In the genomic region with DNA sequence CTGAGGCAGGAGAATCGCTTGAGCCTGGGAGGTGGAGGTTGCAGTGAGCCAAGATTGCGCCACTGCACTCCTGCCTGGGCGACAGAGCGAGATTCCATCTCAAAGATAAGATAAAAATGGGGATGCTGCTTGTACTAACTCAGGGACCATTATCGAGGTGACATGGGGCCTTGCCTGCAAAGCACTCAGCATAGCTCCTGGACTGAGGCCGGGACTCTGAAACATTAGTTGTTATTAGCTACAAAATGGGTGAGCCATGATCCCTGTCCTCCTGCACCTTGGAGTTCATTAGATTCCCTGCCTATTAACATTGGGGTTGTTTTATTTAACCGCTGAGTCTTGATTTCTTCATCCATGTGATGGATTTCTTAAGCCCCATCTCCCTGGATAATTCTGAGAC, we compare ENCODE assay signal across 42 cellular contexts. TPM values are rescaled to one million over a fixed set of nuclear protein-coding genes. Genes with fewer than 3 reads are reported as not detected.
DNase-seq lines count a peak whose midpoint lies in the region; ATAC-seq, FAIRE-seq and TF ChIP-seq lines count a peak whose summit lies in the region.
"Had no signal": no experiment of that assay in that cellular context is flagged by ENCODE, and none has a peak within 500 bp of the region (broad histone marks: within the 10 kb centered on the region; RNA-seq: fewer than 3 reads in every experiment).

No MANE protein-coding gene starts in this region.

- no peak overlapping the region for H3K4me3 Mint-ChIP-seq in neural crest cell
- H3K4me3 Mint-ChIP-seq: B cell; CD14-positive monocyte; CD4-positive, alpha-beta memory T cell; CD4-positive, alpha-beta T cell; CD8-positive, alpha-beta T cell had no signal

- WGBS in K562 (ENCODE audit: insufficient coverage, low coverage, missing lambda C conversion rate), result 51% methylated on average over 7 of the region's 7 CpGs

- H3K27ac Mint-ChIP-seq in neural crest cell (ENCODE audit: unreplicated experiment), result peak overlapping the region; percentile 52
- H3K27ac Mint-ChIP-seq: B cell; CD4-positive, alpha-beta memory T cell; CD4-positive, alpha-beta T cell; CD4-positive, CD25-positive, alpha-beta regulatory T cell; CD8-positive, alpha-beta T cell had no signal

- H3K4me3 ChIP-seq in H7 (ENCODE audit: insufficient read depth, low read depth, low read length) (no peak overlapping the region), K562 (no peak overlapping the region), osteoblast (ENCODE audit: insufficient read depth, low read length) (no peak overlapping the region), Karpas-422 (ENCODE audit: low read length) (no peak overlapping the region)
- H3K4me3 ChIP-seq: A549; BLaER1; BLaER1 treated with 17β-estradiol and CSF1 and Interleukin-3, amounts not matched to agents 10 nM and 100 nM had no signal

- FAIRE-seq in K562 (lab: Jason Lieb, UNC), result no peak
- FAIRE-seq: A204.1, A549, D721Med had no signal

- no peak for TF ChIP-seq RAD21 in K562 (CRISPR knock-in tag; conservative IDR thresholded peaks at IDR 0.05 in 1 of 2, IDR thresholded peaks at IDR 0.05 in 1 of 2)

- TF ChIP-seq EP300 in K562 (IDR thresholded peaks at IDR 0.05; ENCODE audit: low read length), result no peak

- peaks cover 9% of the 10 kb centered on the region for H3K4me1 Mint-ChIP-seq in neural crest cell

- H3K27ac ChIP-seq in K562 (ENCODE audit: extremely low read depth, low read depth, low read length) (no peak overlapping the region), osteoblast (ENCODE audit: low read depth, low read length) (no peak overlapping the region), Karpas-422 (ENCODE audit: low read length) (no peak overlapping the region)
- H3K27ac ChIP-seq: 22Rv1; A549; BLaER1; BLaER1 treated with 17β-estradiol and CSF1 and Interleukin-3, amounts not matched to agents 10 nM and 100 nM; C4-2B had no signal

- H3K27me3 Mint-ChIP-seq in neural crest cell (ENCODE audit: low read depth), result no peaks in the 10 kb centered on the region
- H3K27me3 Mint-ChIP-seq: B cell; CD4-positive, alpha-beta memory T cell; CD4-positive, alpha-beta T cell; CD4-positive, CD25-positive, alpha-beta regulatory T cell; CD8-positive, alpha-beta memory T cell had no signal

- H3K9ac ChIP-seq in K562 (ENCODE audit: insufficient read depth in 1 of 2, low read depth in 2 of 2, low read length in 2 of 2) (no peak overlapping the region), Karpas-422 (ENCODE audit: low read length) (no peak overlapping the region)
- H3K9ac ChIP-seq: BLaER1; BLaER1 treated with 17β-estradiol and CSF1 and Interleukin-3, amounts not matched to agents 10 nM and 100 nM had no signal

- H4K20me1 ChIP-seq in K562 (replicated peaks; ENCODE audit: control insufficient read depth, insufficient read depth, low read length) (no peaks in the 10 kb centered on the region; the same call in 1 of the 2 replicates), osteoblast (ENCODE audit: insufficient read depth, low read length) (no peaks in the 10 kb centered on the region), Karpas-422 (ENCODE audit: insufficient read depth, low read depth, low read length) (no peaks in the 10 kb centered on the region)
- H4K20me1 ChIP-seq: BLaER1 had no signal

- H2AFZ ChIP-seq in K562 (ENCODE audit: low read depth, low read length) (no peak overlapping the region), osteoblast (ENCODE audit: low read length) (no peak overlapping the region), Karpas-422 (ENCODE audit: low read length) (no peak overlapping the region)

- TF ChIP-seq CTCF in K562 (IDR thresholded peaks at IDR 0.05 in 2 of 3, conservative IDR thresholded peaks at IDR 0.05 in 1 of 3; ENCODE audit: insufficient read depth in 2 of 3, low read depth in 1 of 3, low read length in 3 of 3) (no peak), neural crest cell (conservative IDR thresholded peaks at IDR 0.05) (no peak), osteoblast (IDR thresholded peaks at IDR 0.05; ENCODE audit: extremely low read depth, low read depth, low read length) (no peak)

- no peaks in the 10 kb centered on the region for H3K9me2 ChIP-seq in Karpas-422 (replicated peaks; ENCODE audit: insufficient read depth, low read length)

- H3K4me1 ChIP-seq in K562 (replicated peaks in 1 of 2; ENCODE audit: control insufficient read depth in 2 of 2, insufficient read depth in 2 of 2, low read length in 2 of 2) (peaks cover 6 to 36% of the 10 kb centered on the region in 2 experiments; a peak in 4 of 5 replicates), osteoblast (ENCODE audit: insufficient read depth, low read length) (no peaks in the 10 kb centered on the region), Karpas-422 (ENCODE audit: low read length) (peaks cover 14% of the 10 kb centered on the region)
- H3K4me1 ChIP-seq: BE2C had no signal

- DNase-seq in H7 (peak; percentile 28), K562 (ENCODE audit: extremely low read depth in 1 of 4, low spot score in 3 of 4) (no peak), neural crest cell (ENCODE audit: low read depth, low spot score) (no peak), osteoblast (ENCODE audit: insufficient read length, low spot score, missing footprints) (peak; percentile 63), Right ventricle myocardium superior (no peak), anterior cingulate cortex (lab: John Stamatoyannopoulos, UW) (no peak), Karpas-422 (no peak)
- no peak for DNase-seq in activated naive CD4-positive, alpha-beta T cell treated with anti-CD3 and anti-CD28 coated beads, Interleukin-2, amount 50 U/mL, for 16 hours
- DNase-seq: 8988T; ACHN; AML-193; BE2C; C1 segment of cervical spinal cord; Caco-2; Calu3; CD4-positive, alpha-beta memory T cell; CD4-positive, alpha-beta T cell; CD4-positive, CD25-positive, alpha-beta regulatory T cell; CD8-positive, alpha-beta memory T cell; CD8-positive, alpha-beta T cell; COR-L47; DMS 273 treated with DMSO at 0.1 percent for 48 hours; DMS153; DMS53; DMS79; DMS79 treated with DMSO at 0.1 percent for 48 hours; DND-41; EL had no signal

- intact Hi-C loops in K562 (cut with micrococcal nuclease) (no loop called here), Right ventricle myocardium superior (cut with DNase I) (no loop called here)

- CTCF ChIA-PET in K562 (lab: Yijun Ruan, JAX; ENCODE audit: low intra/inter-chr PET ratio), result no interaction called here

- no peaks in the 10 kb centered on the region for H3K9me3 ChIP-seq in K562 (replicated peaks; ENCODE audit: control insufficient read depth, insufficient read depth, low read depth, low read length)
- H3K9me3 ChIP-seq in osteoblast (ENCODE audit: low read depth, low read length), result no peaks in the 10 kb centered on the region
- no peaks in the 10 kb centered on the region for H3K9me3 ChIP-seq in Karpas-422 (ENCODE audit: low read length)
- H3K9me3 ChIP-seq: A549; BE2C; BLaER1; BLaER1 treated with 17β-estradiol and CSF1 and Interleukin-3, amounts not matched to agents 10 nM and 100 nM; Caco-2 had no signal

- ATAC-seq in K562, result no peak
- ATAC-seq in Right ventricle myocardium superior (ENCODE audit: poor library complexity), result no peak
- ATAC-seq: A549; CD8-positive, alpha-beta T cell had no signal

- H3K9me1 ChIP-seq in K562 (ENCODE audit: control insufficient read depth, insufficient read depth, low read length), result no peaks in the 10 kb centered on the region

- no peaks in the 10 kb centered on the region for H3K79me2 ChIP-seq in K562 (ENCODE audit: control insufficient read depth, insufficient read depth, low read length)
- peaks cover 19% of the 10 kb centered on the region for H3K79me2 ChIP-seq in osteoblast (ENCODE audit: insufficient read depth, low read length)
- H3K79me2 ChIP-seq in Karpas-422 (ENCODE audit: low read length), result no peaks in the 10 kb centered on the region

- no peak for TF ChIP-seq POLR2A in K562 (conservative IDR thresholded peaks at IDR 0.05)

- POLR2A ChIA-PET in K562 (lab: Yijun Ruan, JAX), result interaction anchor here (0.6 to 1.4 kb wide), 4 partner anchors 13 to 961 kb away, joined by 3 to 4 read pairs (median 4); a partner anchor contains a TSS

- H3K4me2 ChIP-seq in K562 (ENCODE audit: insufficient read depth, low read length), result no peak overlapping the region
- no peak overlapping the region for H3K4me2 ChIP-seq in osteoblast (ENCODE audit: insufficient read depth, low read length)
- H3K4me2 ChIP-seq in Karpas-422 (ENCODE audit: low read depth, low read length, poor library complexity, severe bottlenecking), result no peak overlapping the region
- H3K4me2 ChIP-seq: A549; BLaER1; BLaER1 treated with 17β-estradiol and CSF1 and Interleukin-3, amounts not matched to agents 10 nM and 100 nM had no signal

- H3K36me3 ChIP-seq in H7 (replicated peaks; ENCODE audit: control insufficient read depth, insufficient read depth, low read length) (no peaks in the 10 kb centered on the region; the same call in 1 of the 2 replicates), K562 (ENCODE audit: control insufficient read depth, insufficient read depth, low read length) (peaks cover 7% of the 10 kb centered on the region; the same call in 1 of the 3 replicates), osteoblast (ENCODE audit: insufficient read depth, low read length) (peaks cover 49% of the 10 kb centered on the region), Karpas-422 (ENCODE audit: insufficient read depth, low read length) (no peaks in the 10 kb centered on the region)
- H3K36me3 ChIP-seq: BE2C had no signal

- H3K27me3 ChIP-seq in H7 (ENCODE audit: control insufficient read depth, insufficient read depth, low read length), result peaks cover 5% of the 10 kb centered on the region
- H3K27me3 ChIP-seq in K562 (ENCODE audit: control insufficient read depth in 2 of 2, insufficient read depth in 2 of 2, low read length in 2 of 2), result no peaks in the 10 kb centered on the region
- H3K27me3 ChIP-seq in osteoblast (ENCODE audit: insufficient read depth, low read length), result no peaks in the 10 kb centered on the region
- H3K27me3 ChIP-seq in Karpas-422 (ENCODE audit: low read length), result no peaks in the 10 kb centered on the region
- H3K27me3 ChIP-seq: BE2C had no signal

- no TSS peak for BruUV-seq in K562 (replicated peaks; lab: Mats Ljungman, UMichigan)

- H3K9me3 Mint-ChIP-seq in neural crest cell, result no peaks in the 10 kb centered on the region
- H3K9me3 Mint-ChIP-seq: CD14-positive monocyte; CD4-positive, alpha-beta memory T cell; CD4-positive, alpha-beta T cell; CD4-positive, CD25-positive, alpha-beta regulatory T cell; CD8-positive, alpha-beta memory T cell; CD8-positive, alpha-beta T cell had no signal

- no peaks in the 10 kb centered on the region for H3K36me3 Mint-ChIP-seq in neural crest cell (ENCODE audit: low read depth)

- in situ Hi-C loops in K562 (cut with MboI), result no loop called here

RNA-seq across cellular contexts. Expression of a gene that starts 5.1 kb away (rescaled TPM):
- 5.0 and 6.0 TPM in 2 replicates for total RNA-seq in H7 (2014; rRNA removed; shearing (Covaris generic))
- 18.6 and 35.5 TPM in 2 replicates for total RNA-seq in K562 (2011; cell fraction: chromatin; rRNA removed; ENCODE audit: low replicate concordance)
- 16.1 and 22.7 TPM in 2 replicates for total RNA-seq in K562 (2011; cell fraction: nucleolus; rRNA removed)
- 17.8 and 18.6 TPM in 2 replicates for total RNA-seq in K562 (2011; cell fraction: nucleoplasm; rRNA removed)
- total RNA-seq in K562 (2014; rRNA removed) (3.3 and 5.2 TPM in 2 replicates), K562 (2014; rRNA removed; fragmentation: Illumina TruSeq; extraction: Trizol) (1.8 and 3.2 TPM in 2 replicates), K562 (2015; rRNA removed; fragmentation: Illumina TruSeq; extraction: Trizol) (2.5 and 2.6 TPM in 2 replicates), K562 (2021) (6.4 and 7.8 TPM in 2 replicates), neural crest cell (13.4 and 16.5 TPM in 2 replicates), osteoblast (6.2 and 6.8 TPM in 2 replicates), Right ventricle myocardium superior (20.6 TPM)
- polyA plus RNA-seq in K562 (2011; rRNA removed) (7.3 and 11.1 TPM in 2 replicates), K562 (2014; fragmentation: Illumina TruSeq; extraction: Trizol) (5.1 and 5.2 TPM in 2 replicates), K562 (2014; fragmentation: Nextera tagmentation; extraction: Ambion mirVana) (under 1 TPM; 0.10 to 0.13 TPM), K562 (2014; rRNA removed) (5.1 and 6.1 TPM in 2 replicates)
- polyA plus RNA-seq in K562 (2011; cell fraction: cytosol; rRNA removed), result 9.0 and 9.1 TPM in 2 replicates
- polyA plus RNA-seq in K562 (2011; cell fraction: nucleus; rRNA removed), result 46.9 and 48.0 TPM in 2 replicates
- 5.8 and 10.7 TPM in 2 replicates for polyA plus RNA-seq in K562 (2012)
- polyA minus RNA-seq in K562 (2011; rRNA and poly(A)+ RNA removed), result 3.4 and 4.0 TPM in 2 replicates
- 3.6 and 3.9 TPM in 2 replicates for polyA minus RNA-seq in K562 (2011; cell fraction: cytosol; rRNA and poly(A)+ RNA removed)
- polyA minus RNA-seq in K562 (2011; cell fraction: nucleus; rRNA and poly(A)+ RNA removed), result 4.8 and 5.9 TPM in 2 replicates
- total RNA-seq in Karpas-422 (2014; rRNA removed; shearing (Covaris generic); ENCODE audit: low replicate concordance), result 1.8 and 7.5 TPM in 2 replicates

RNA-seq across cellular contexts. Expression of a gene that starts 6.1 kb away (rescaled TPM):
- total RNA-seq in H7 (2014; rRNA removed; shearing (Covaris generic)), result 2.4 TPM in 1 of 2 replicates, not detected in the other
- not detected in 2 replicates for total RNA-seq in K562 (2011; cell fraction: chromatin; rRNA removed; ENCODE audit: low replicate concordance)
- total RNA-seq in K562 (2011; cell fraction: nucleolus; rRNA removed), result not detected in 2 replicates
- total RNA-seq in K562 (2011; cell fraction: nucleoplasm; rRNA removed), result not detected in 2 replicates
- not detected in 2 replicates for total RNA-seq in K562 (2014; rRNA removed)
- not detected in 2 replicates for total RNA-seq in K562 (2014; rRNA removed; fragmentation: Illumina TruSeq; extraction: Trizol)
- total RNA-seq in K562 (2015; rRNA removed; fragmentation: Illumina TruSeq; extraction: Trizol), result 0.22 TPM in 1 of 2 replicates, not detected in the other
- total RNA-seq in K562 (2021), result not detected in 2 replicates
- not detected in 2 replicates for polyA plus RNA-seq in K562 (2011; rRNA removed)
- not detected in 2 replicates for polyA plus RNA-seq in K562 (2011; cell fraction: cytosol; rRNA removed)
- 0.74 and 0.88 TPM in 2 replicates for polyA plus RNA-seq in K562 (2011; cell fraction: nucleus; rRNA removed)
- not detected in 2 replicates for polyA plus RNA-seq in K562 (2012)
- not detected in 2 replicates for polyA plus RNA-seq in K562 (2014; fragmentation: Illumina TruSeq; extraction: Trizol)
- under 1 TPM in 1 of 2 experiments, not detected in 1; 0.17 TPM for polyA plus RNA-seq in K562 (2014; fragmentation: Nextera tagmentation; extraction: Ambion mirVana)
- 1.4 TPM in 1 of 2 replicates, not detected in the other for polyA plus RNA-seq in K562 (2014; rRNA removed)
- polyA minus RNA-seq in K562 (2011; rRNA and poly(A)+ RNA removed), result not detected in 2 replicates
- not detected in 2 replicates for polyA minus RNA-seq in K562 (2011; cell fraction: cytosol; rRNA and poly(A)+ RNA removed)
- polyA minus RNA-seq in K562 (2011; cell fraction: nucleus; rRNA and poly(A)+ RNA removed), result not detected in 2 replicates
- not detected in 2 replicates for total RNA-seq in neural crest cell
- not detected in 2 replicates for total RNA-seq in osteoblast
- not detected for total RNA-seq in Right ventricle myocardium superior
- not detected in 2 replicates for total RNA-seq in Karpas-422 (2014; rRNA removed; shearing (Covaris generic); ENCODE audit: low replicate concordance)
- total RNA-seq: A172; A673; Caco-2; Calu3; CD4-positive, CD25-positive, alpha-beta regulatory T cell; CD8-positive, alpha-beta memory T cell; CD8-positive, alpha-beta T cell; Daoy had no signal
- polyA plus RNA-seq: A549; AG04450; BJ; CD14-positive monocyte; CD4-positive, alpha-beta memory T cell; CD4-positive, CD25-positive, alpha-beta regulatory T cell; CD8-positive, alpha-beta memory T cell had no signal

RNA-seq across cellular contexts. Expression of a gene that starts 12.6 kb away (rescaled TPM):
- total RNA-seq in H7 (2014; rRNA removed; shearing (Covaris generic)), result 19.3 and 22.5 TPM in 2 replicates
- 50.6 and 183 TPM in 2 replicates for total RNA-seq in K562 (2011; cell fraction: chromatin; rRNA removed; ENCODE audit: low replicate concordance)
- total RNA-seq in K562 (2011; cell fraction: nucleolus; rRNA removed), result 131 and 133 TPM in 2 replicates
- total RNA-seq in K562 (2011; cell fraction: nucleoplasm; rRNA removed), result 70.0 and 70.2 TPM in 2 replicates
- 22.2 and 22.4 TPM in 2 replicates for total RNA-seq in K562 (2014; rRNA removed)
- 3.2 and 3.6 TPM in 2 replicates for total RNA-seq in K562 (2014; rRNA removed; fragmentation: Illumina TruSeq; extraction: Trizol)
- total RNA-seq in K562 (2015; rRNA removed; fragmentation: Illumina TruSeq; extraction: Trizol), result 6.2 and 7.7 TPM in 2 replicates
- 37.7 and 45.9 TPM in 2 replicates for total RNA-seq in K562 (2021)
- polyA plus RNA-seq in K562 (2011; rRNA removed), result 4.6 and 11.2 TPM in 2 replicates
- polyA plus RNA-seq in K562 (2011; cell fraction: cytosol; rRNA removed), result 6.2 and 17.3 TPM in 2 replicates
- polyA plus RNA-seq in K562 (2011; cell fraction: nucleus; rRNA removed), result 42.8 and 78.0 TPM in 2 replicates
- 22.5 and 32.9 TPM in 2 replicates for polyA plus RNA-seq in K562 (2012)
- 5.2 and 15.8 TPM in 2 replicates for polyA plus RNA-seq in K562 (2014; fragmentation: Illumina TruSeq; extraction: Trizol)
- under 1 TPM; 0.25 to 0.53 TPM for polyA plus RNA-seq in K562 (2014; fragmentation: Nextera tagmentation; extraction: Ambion mirVana)
- polyA plus RNA-seq in K562 (2014; rRNA removed), result 21.0 and 21.6 TPM in 2 replicates
- polyA minus RNA-seq in K562 (2011; rRNA and poly(A)+ RNA removed), result 5.7 and 7.2 TPM in 2 replicates
- 18.2 and 19.4 TPM in 2 replicates for polyA minus RNA-seq in K562 (2011; cell fraction: cytosol; rRNA and poly(A)+ RNA removed)
- 45.1 and 49.8 TPM in 2 replicates for polyA minus RNA-seq in K562 (2011; cell fraction: nucleus; rRNA and poly(A)+ RNA removed)
- total RNA-seq in neural crest cell, result 24.1 and 24.8 TPM in 2 replicates
- 20.0 and 25.7 TPM in 2 replicates for total RNA-seq in osteoblast
- total RNA-seq in Right ventricle myocardium superior, result 11.5 TPM
- 16.2 and 24.6 TPM in 2 replicates for total RNA-seq in Karpas-422 (2014; rRNA removed; shearing (Covaris generic); ENCODE audit: low replicate concordance)

RNA-seq across cellular contexts. Expression of a gene that starts 42.3 kb away (rescaled TPM):
- total RNA-seq in H7 (2014; rRNA removed; shearing (Covaris generic)), result 0.97 and 1.1 TPM in 2 replicates
- 0.30 TPM in 1 of 2 replicates, not detected in the other for total RNA-seq in K562 (2011; cell fraction: chromatin; rRNA removed; ENCODE audit: low replicate concordance)
- total RNA-seq in K562 (2011; cell fraction: nucleolus; rRNA removed), result 0.33 TPM in 1 of 2 replicates, not detected in the other
- total RNA-seq in K562 (2011; cell fraction: nucleoplasm; rRNA removed), result 0.38 TPM in 1 of 2 replicates, not detected in the other
- total RNA-seq in K562 (2014; rRNA removed) (0.12 TPM in 1 of 2 replicates, not detected in the other), K562 (2014; rRNA removed; fragmentation: Illumina TruSeq; extraction: Trizol) (0.18 and 0.29 TPM in 2 replicates), K562 (2015; rRNA removed; fragmentation: Illumina TruSeq; extraction: Trizol) (0.68 and 0.83 TPM in 2 replicates), K562 (2021) (0.24 TPM in 1 of 2 replicates, not detected in the other), neural crest cell (not detected in 2 replicates), osteoblast (not detected in 2 replicates), Right ventricle myocardium superior (not detected)
- polyA plus RNA-seq in K562 (2011; rRNA removed) (0.28 and 0.42 TPM in 2 replicates), K562 (2014; fragmentation: Illumina TruSeq; extraction: Trizol) (0.39 TPM in 1 of 2 replicates, not detected in the other), K562 (2014; fragmentation: Nextera tagmentation; extraction: Ambion mirVana) (under 1 TPM in 1 of 2 experiments, not detected in 1; 0.21 TPM), K562 (2014; rRNA removed) (0.17 and 0.30 TPM in 2 replicates)
- polyA plus RNA-seq in K562 (2011; cell fraction: cytosol; rRNA removed), result 0.63 and 1.4 TPM in 2 replicates
- 0.13 and 0.74 TPM in 2 replicates for polyA plus RNA-seq in K562 (2011; cell fraction: nucleus; rRNA removed)
- 0.09 and 0.15 TPM in 2 replicates for polyA plus RNA-seq in K562 (2012)
- polyA minus RNA-seq in K562 (2011; rRNA and poly(A)+ RNA removed), result 0.11 and 0.21 TPM in 2 replicates
- not detected in 2 replicates for polyA minus RNA-seq in K562 (2011; cell fraction: cytosol; rRNA and poly(A)+ RNA removed)
- not detected in 2 replicates for polyA minus RNA-seq in K562 (2011; cell fraction: nucleus; rRNA and poly(A)+ RNA removed)
- not detected in 2 replicates for total RNA-seq in Karpas-422 (2014; rRNA removed; shearing (Covaris generic); ENCODE audit: low replicate concordance)
- total RNA-seq: A172; A673; Caco-2; Calu3; CD4-positive, CD25-positive, alpha-beta regulatory T cell; CD8-positive, alpha-beta memory T cell; CD8-positive, alpha-beta T cell; Daoy had no signal
- polyA plus RNA-seq: AG04450; BJ; CD14-positive monocyte; CD4-positive, alpha-beta memory T cell; CD8-positive, alpha-beta memory T cell had no signal

RNA-seq across cellular contexts. Expression of a gene that starts 51.2 kb away (rescaled TPM):
- total RNA-seq in H7 (2014; rRNA removed; shearing (Covaris generic)), result 23.7 and 30.2 TPM in 2 replicates
- total RNA-seq in K562 (2011; cell fraction: chromatin; rRNA removed; ENCODE audit: low replicate concordance), result 20.8 and 92.1 TPM in 2 replicates
- total RNA-seq in K562 (2011; cell fraction: nucleolus; rRNA removed), result 57.7 and 64.3 TPM in 2 replicates
- 24.2 and 37.8 TPM in 2 replicates for total RNA-seq in K562 (2011; cell fraction: nucleoplasm; rRNA removed)
- total RNA-seq in K562 (2014; rRNA removed) (39.1 and 40.0 TPM in 2 replicates), K562 (2014; rRNA removed; fragmentation: Illumina TruSeq; extraction: Trizol) (7.2 and 11.5 TPM in 2 replicates), K562 (2015; rRNA removed; fragmentation: Illumina TruSeq; extraction: Trizol) (12.7 and 12.9 TPM in 2 replicates), K562 (2021) (65.0 and 69.6 TPM in 2 replicates), neural crest cell (74.2 and 77.2 TPM in 2 replicates), osteoblast (51.3 and 51.4 TPM in 2 replicates), Right ventricle myocardium superior (47.4 TPM)
- polyA plus RNA-seq in K562 (2011; rRNA removed) (16.4 and 34.2 TPM in 2 replicates), K562 (2014; fragmentation: Illumina TruSeq; extraction: Trizol) (41.0 and 45.1 TPM in 2 replicates), K562 (2014; fragmentation: Nextera tagmentation; extraction: Ambion mirVana) (under 1 TPM; 0.46 to 0.59 TPM), K562 (2014; rRNA removed) (26.8 and 27.3 TPM in 2 replicates)
- polyA plus RNA-seq in K562 (2011; cell fraction: cytosol; rRNA removed), result 30.6 and 56.6 TPM in 2 replicates
- 30.2 and 48.9 TPM in 2 replicates for polyA plus RNA-seq in K562 (2011; cell fraction: nucleus; rRNA removed)
- 38.5 and 52.8 TPM in 2 replicates for polyA plus RNA-seq in K562 (2012)
- polyA minus RNA-seq in K562 (2011; rRNA and poly(A)+ RNA removed), result 26.8 and 39.2 TPM in 2 replicates
- polyA minus RNA-seq in K562 (2011; cell fraction: cytosol; rRNA and poly(A)+ RNA removed), result 50.9 and 64.3 TPM in 2 replicates
- 17.4 and 22.8 TPM in 2 replicates for polyA minus RNA-seq in K562 (2011; cell fraction: nucleus; rRNA and poly(A)+ RNA removed)
- 30.8 and 77.3 TPM in 2 replicates for total RNA-seq in Karpas-422 (2014; rRNA removed; shearing (Covaris generic); ENCODE audit: low replicate concordance)

Comparison
In these comparisons a context has a peak if more than half of its experiments do, and no peak if none do; other contexts are left out.
1. DNase-seq: peak in H7 (single experiment) and osteoblast (single experiment); none in K562 (0 of 4), neural crest cell (single experiment), activated naive CD4-positive, alpha-beta T cell treated with anti-CD3 and anti-CD28 coated beads, Interleukin-2, amount 50 U/mL, for 16 hours (single experiment), Right ventricle myocardium superior (single experiment), anterior cingulate cortex (0 of 58) and Karpas-422 (single experiment).